Comparison of ENCODE assay signal across 27 cellular contexts in the genomic region with DNA sequence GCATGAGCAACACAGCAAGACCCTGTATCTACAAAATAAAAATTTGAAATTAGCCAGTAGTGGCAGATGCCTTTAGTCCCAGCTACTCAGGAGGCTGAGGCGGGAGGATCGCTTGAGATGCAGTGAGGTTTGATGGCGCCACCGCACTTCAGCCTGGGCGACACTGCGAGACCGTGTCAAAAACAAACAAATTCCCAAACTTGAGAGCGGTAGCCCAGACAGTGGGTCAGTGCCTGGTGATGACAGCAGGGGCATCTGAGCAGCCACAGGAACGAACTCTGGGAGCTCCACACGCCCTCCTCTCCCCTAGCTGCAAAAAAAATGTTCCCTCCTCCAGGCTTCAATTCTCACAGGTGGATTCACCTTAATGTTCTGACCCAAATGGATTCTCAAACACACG.
"Had no signal": no experiment of that assay in that cellular context is flagged by ENCODE, and none has a peak within 500 bp of the region (broad histone marks: within the 10 kb centered on the region; RNA-seq: fewer than 3 reads in every experiment).

No MANE protein-coding gene starts in this region.

- H3K36me3 ChIP-seq: ovary, prostate gland, vagina had no signal

- H3K27me3 ChIP-seq: esophagus muscularis mucosa, hepatocyte, ovary, stomach, vagina had no signal

- H2AFZ ChIP-seq: hepatocyte had no signal

- DNase-seq: activated CD4-positive, alpha-beta T cell treated with anti-CD3 and anti-CD28 coated beads, Interleukin-2, amount 50 U/mL, for 1 hour; activated CD4-positive, CD25-positive, alpha-beta regulatory T cell treated with anti-CD3 and anti-CD28 coated beads, Interleukin-2, amount 50 U/mL, for 72 hours; activated CD8-positive, alpha-beta memory T cell treated with anti-CD3 and anti-CD28 coated beads, Interleukin-2, amount 50 U/mL, for 4 hours; activated naive CD4-positive, alpha-beta T cell treated with Interleukin-2 at 50 U/mL for 16 hours; activated naive CD8-positive, alpha-beta T cell treated with anti-CD3 and anti-CD28 coated beads for 36 hours; activated T-cell treated with anti-CD3 and anti-CD28 coated beads, Interleukin-2, amount 50 U/mL, for 24 hours; central memory CD4-positive, alpha-beta T cell; effector memory CD8-positive, alpha-beta T cell; glutamatergic neuron; natural killer cell; stimulated activated CD4-positive, alpha-beta T cell treated with anti-CD3 and anti-CD28 coated beads, Interleukin-12 subunit alpha, Interleukin-12 subunit beta, amount 100 ng/mL, for 4 hours; stimulated activated CD4-positive, alpha-beta T cell treated with anti-CD3 and anti-CD28 coated beads, Interleukin-1b, Interleukin-23, amount 100 ng/mL, for 48 hours; stomach; T-helper 1 cell; WERI-Rb-1 had no signal

- H3K79me2 ChIP-seq: hepatocyte had no signal

- ATAC-seq: activated T-helper 17 cell treated with anti-CD3 and anti-CD28 coated beads, Interleukin-2, amount 50 U/mL, for 72 hours; effector memory CD8-positive, alpha-beta T cell; natural killer cell; stimulated activated memory B cell treated with anti-CD40 and anti-IgM and Interleukin-4, amounts not matched to agents 10 μg/mL and 1 μg/mL and 100 μg/mL, for 72 hours had no signal

- H3K27ac ChIP-seq: esophagus muscularis mucosa, hepatocyte, ovary, prostate gland, stomach, vagina, WERI-Rb-1 had no signal

- H3K9me3 ChIP-seq: esophagus muscularis mucosa, ovary, prostate gland, stomach, vagina had no signal

- H3K4me1 ChIP-seq: esophagus muscularis mucosa, prostate gland, stomach, vagina had no signal

- H3K4me2 ChIP-seq: hepatocyte had no signal

- H3K4me3 ChIP-seq: esophagus muscularis mucosa, hepatocyte, ovary, prostate gland, stomach, vagina had no signal

- FAIRE-seq: astrocyte, colon, endothelial cell of umbilical vein, frontal cortex, TTC549 had no signal
